Comparison of ENCODE assay signal across 12 cellular contexts in genomic region chr16:1542533-1542932, GRCh38. TPM values are rescaled to one million over a fixed set of nuclear protein-coding genes. Genes with fewer than 3 reads are reported as not detected.
DNase-seq lines count a peak whose midpoint lies in the region; ATAC-seq and TF ChIP-seq lines count a peak whose summit lies in the region.
"Had no signal": no experiment of that assay in that cellular context is flagged by ENCODE, and none has a peak within 500 bp of the region (broad histone marks: within the 10 kb centered on the region; RNA-seq: fewer than 3 reads in every experiment).

No MANE protein-coding gene starts in this region.

- intact Hi-C loops in CD4-positive, alpha-beta memory T cell (cut with micrococcal nuclease) = loop anchor here (2.0 kb wide), 1 partner anchor 14 kb away; no protein-coding TSS in a partner anchor
- intact Hi-C loops in ascending aorta (cut with DNase I) = loop anchor here (2.0 kb wide), 1 partner anchor 50 kb away; the partner anchor contains the start of gene TELO2

- H3K4me1 Mint-ChIP-seq in CD4-positive, alpha-beta memory T cell = peaks cover 35 to 90% (median 68%) of the 10 kb centered on the region in 4 donors
- H3K4me1 Mint-ChIP-seq in naive thymus-derived CD8-positive, alpha-beta T cell = peaks cover 32 to 96% (median 86%) of the 10 kb centered on the region in 4 donors

- H3K79me2 ChIP-seq in ACC112 (ENCODE audit: control insufficient read depth, insufficient read depth, low read length, unreplicated experiment) = peaks cover 21% of the 10 kb centered on the region

- POLR2A ChIA-PET in CD4-positive, alpha-beta memory T cell (lab: Charles Lee; ENCODE audit: partially characterized antibody) = interaction anchor here (0.9 to 1.7 kb wide), 4 partner anchors 9 to 69 kb away, joined by 3 to 5 read pairs (median 4); partner anchors contain the start of genes CRAMP1, IFT140 and TMEM204
- POLR2A ChIA-PET in naive thymus-derived CD8-positive, alpha-beta T cell (lab: Charles Lee) = interaction anchor here (0.6 to 11.3 kb wide), 4 partner anchors 7 to 253 kb away, joined by 3 to 135 read pairs (median 53); partner anchors contain the start of gene TMEM204

- H3K27me3 ChIP-seq in ACC112 (ENCODE audit: insufficient read depth, low read length) = no peaks in the 10 kb centered on the region
- no peaks in the 10 kb centered on the region for H3K27me3 ChIP-seq in CD4-positive, alpha-beta memory T cell (ENCODE audit: insufficient read depth, low read length)
- no peaks in the 10 kb centered on the region for H3K27me3 ChIP-seq in ascending aorta

- peak overlapping the region in 7 of 8 donors; percentile 17 to 84 (median 75) for H3K4me3 Mint-ChIP-seq in CD4-positive, alpha-beta memory T cell
- peak overlapping the region in 6 of 10 donors; percentile 30 to 84 (median 62) for H3K4me3 Mint-ChIP-seq in naive thymus-derived CD8-positive, alpha-beta T cell
- H3K4me3 Mint-ChIP-seq: activated B cell treated with CpG ODN at 0.5 μM for 24 hours had no signal

- H3K9me3 ChIP-seq in CD4-positive, alpha-beta memory T cell (ENCODE audit: control insufficient read depth in 1 of 2, low read length in 2 of 2) = no peaks in the 10 kb centered on the region
- H3K9me3 ChIP-seq in ascending aorta = no peaks in the 10 kb centered on the region

- no peak overlapping the region for H3K4me3 ChIP-seq in ACC112 (ENCODE audit: low read depth, low read length)
- H3K4me3 ChIP-seq in CD4-positive, alpha-beta memory T cell (ENCODE audit: low read length in 2 of 2) = no peak overlapping the region
- no peak overlapping the region for H3K4me3 ChIP-seq in ascending aorta

- no peaks in the 10 kb centered on the region for H3K27me3 Mint-ChIP-seq in CD4-positive, alpha-beta memory T cell
- H3K27me3 Mint-ChIP-seq in naive thymus-derived CD8-positive, alpha-beta T cell = no peaks in the 10 kb centered on the region
- H3K27me3 Mint-ChIP-seq: activated B cell treated with CpG ODN at 0.5 μM for 24 hours had no signal

- H3K27ac ChIP-seq in ACC112 (ENCODE audit: low read depth, low read length) (peak overlapping the region; percentile 46), ascending aorta (peak overlapping the region; percentile 89 to 92)
- peak overlapping the region; percentile 42 for H3K27ac ChIP-seq in CD4-positive, alpha-beta memory T cell (ENCODE audit: low read depth, low read length)

- H3K4me1 ChIP-seq in ACC112 (ENCODE audit: control insufficient read depth, insufficient read depth, low read length, unreplicated experiment) (peaks cover 13% of the 10 kb centered on the region), ascending aorta (peaks cover 18 to 48% of the 10 kb centered on the region in 2 donors)
- H3K4me1 ChIP-seq in CD4-positive, alpha-beta memory T cell (ENCODE audit: insufficient read depth, low read length) = peaks cover 87% of the 10 kb centered on the region

- no peak overlapping the region for H2AFZ ChIP-seq in ACC112 (ENCODE audit: low read length, unreplicated experiment)

- no peaks in the 10 kb centered on the region for H3K9me3 Mint-ChIP-seq in CD4-positive, alpha-beta memory T cell
- H3K9me3 Mint-ChIP-seq in naive thymus-derived CD8-positive, alpha-beta T cell = no peaks in the 10 kb centered on the region
- H3K9me3 Mint-ChIP-seq: activated B cell treated with CpG ODN at 0.5 μM for 24 hours; CD8-positive, alpha-beta memory T cell had no signal

- H3K36me3 ChIP-seq in ACC112 (ENCODE audit: insufficient read depth, low read length) = no peaks in the 10 kb centered on the region
- H3K36me3 ChIP-seq in CD4-positive, alpha-beta memory T cell (ENCODE audit: insufficient read depth, low read length) = peaks cover 37% of the 10 kb centered on the region
- peaks cover 49 to 57% of the 10 kb centered on the region in 2 donors for H3K36me3 ChIP-seq in ascending aorta

- no peak for DNase-seq in CD4-positive, alpha-beta memory T cell
- DNase-seq in ascending aorta (ENCODE audit: low spot score in 2 of 2) (no peak), NCI-H1092 treated with DMSO at 0.1 percent for 48 hours (lab: John Stamatoyannopoulos, UW) (no peak), T-helper 9 cell (no peak), NCI-H446 treated with DMSO at 0.1 percent for 48 hours (lab: John Stamatoyannopoulos, UW) (no peak)
- no peak for DNase-seq in naive thymus-derived CD8-positive, alpha-beta T cell
- DNase-seq: activated B cell treated with CpG ODN at 0.5 μM for 24 hours; CD8-positive, alpha-beta memory T cell; NCI-H69 had no signal

- H3K27ac Mint-ChIP-seq in CD4-positive, alpha-beta memory T cell = peak overlapping the region in 6 of 7 donors; percentile 21 to 85 (median 80)
- H3K27ac Mint-ChIP-seq in naive thymus-derived CD8-positive, alpha-beta T cell = peak overlapping the region; percentile 47 to 92 (median 88)
- H3K27ac Mint-ChIP-seq: activated B cell treated with CpG ODN at 0.5 μM for 24 hours had no signal

- no peak for ATAC-seq in naive thymus-derived CD8-positive, alpha-beta T cell
- no peak for ATAC-seq in GM19455 (IDR thresholded peaks at IDR 0.05; ENCODE audit: unreplicated experiment)

- peaks cover 24 to 70% of the 10 kb centered on the region in 2 donors for H3K36me3 Mint-ChIP-seq in CD4-positive, alpha-beta memory T cell
- peaks cover 4 to 70% (median 4%) of the 10 kb centered on the region in 3 donors for H3K36me3 Mint-ChIP-seq in naive thymus-derived CD8-positive, alpha-beta T cell

- TF ChIP-seq CTCF in ascending aorta (IDR thresholded peaks at IDR 0.05) = no peak

- CTCF ChIA-PET in CD4-positive, alpha-beta memory T cell (lab: Charles Lee; ENCODE audit: partially characterized antibody) = no interaction called here

RNA-seq across cellular contexts. Expression of gene TMEM204, which starts 9.1 kb away (rescaled TPM):
- total RNA-seq in CD4-positive, alpha-beta memory T cell = 100 to 1,000 TPM; 124 to 125 TPM
- 10 to 100 TPM; 95.9 to 97.1 TPM for polyA plus RNA-seq in CD4-positive, alpha-beta memory T cell
- total RNA-seq in ascending aorta = 145 TPM
- total RNA-seq in naive thymus-derived CD8-positive, alpha-beta T cell = 100 to 1,000 TPM; 186 to 196 TPM
- polyA plus RNA-seq in naive thymus-derived CD8-positive, alpha-beta T cell = 100 to 1,000 TPM in 2 of 3 donors, 10 to 100 TPM in 1; 95.9 to 135 (median 125) TPM

RNA-seq across cellular contexts. Expression of gene TELO2, which starts 49.4 kb away (rescaled TPM):
- total RNA-seq in CD4-positive, alpha-beta memory T cell = 10 to 100 TPM; 55.3 to 56.0 TPM
- polyA plus RNA-seq in CD4-positive, alpha-beta memory T cell = 10 to 100 TPM; 11.3 to 14.5 TPM
- 110 TPM for total RNA-seq in ascending aorta
- total RNA-seq in naive thymus-derived CD8-positive, alpha-beta T cell = 10 to 100 TPM; 42.6 to 51.5 TPM
- polyA plus RNA-seq in naive thymus-derived CD8-positive, alpha-beta T cell = 10 to 100 TPM in 2 of 3 donors, 1 to 10 TPM in 1; 9.8 to 18.1 (median 14.9) TPM

RNA-seq across cellular contexts. Expression of gene PTX4, which starts 53.8 kb away (rescaled TPM):
- total RNA-seq in CD4-positive, alpha-beta memory T cell = not detected
- polyA plus RNA-seq in CD4-positive, alpha-beta memory T cell = not detected
- total RNA-seq in ascending aorta = not detected
- total RNA-seq in naive thymus-derived CD8-positive, alpha-beta T cell = not detected
- polyA plus RNA-seq in naive thymus-derived CD8-positive, alpha-beta T cell = not detected
- total RNA-seq: activated B cell treated with CpG ODN at 0.5 μM for 24 hours; CD8-positive, alpha-beta memory T cell; osteocyte had no signal
- polyA plus RNA-seq: CD8-positive, alpha-beta memory T cell had no signal
